23 cellular contexts compared by ENCODE assay signal in the genomic region with DNA sequence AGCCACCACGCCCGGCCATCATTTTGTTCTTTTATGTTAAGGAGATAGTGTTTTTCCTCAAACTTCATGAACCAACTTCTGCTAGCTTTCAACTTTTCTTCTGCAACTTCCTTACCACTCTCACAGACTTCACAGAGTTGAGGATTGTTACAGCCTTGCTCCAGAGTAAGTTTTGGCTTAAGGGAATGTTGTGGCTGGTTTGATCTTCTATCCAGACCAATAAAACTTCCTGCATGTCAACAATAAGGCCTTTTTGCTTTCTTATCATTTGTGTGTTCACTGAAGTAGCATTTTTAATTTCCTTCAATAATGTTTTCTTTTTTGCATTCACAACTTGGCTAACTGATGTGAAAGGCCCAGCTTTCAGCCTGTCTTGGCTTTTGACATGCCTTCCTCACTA. TPM values are rescaled to one million over a fixed set of nuclear protein-coding genes. Genes with fewer than 3 reads are reported as not detected.
DNase-seq lines count a peak whose midpoint lies in the region; ATAC-seq, FAIRE-seq and TF ChIP-seq lines count a peak whose summit lies in the region.
"Had no signal": no experiment of that assay in that cellular context is flagged by ENCODE, and none has a peak within 500 bp of the region (broad histone marks: within the 10 kb centered on the region; RNA-seq: fewer than 3 reads in every experiment).

No MANE protein-coding gene starts in this region.

- H3K27me3 Mint-ChIP-seq in progenitor cell of endocrine pancreas: no peaks in the 10 kb centered on the region
- peaks cover 3% of the 10 kb centered on the region for H3K27me3 Mint-ChIP-seq in activated T-cell treated with anti-CD3 and anti-CD28 coated beads, Interleukin-2, amount 50 U/mL, for 4 hours (ENCODE audit: low read depth)
- H3K27me3 Mint-ChIP-seq: CD4-positive, alpha-beta memory T cell; CD4-positive, CD25-positive, alpha-beta regulatory T cell had no signal

- FAIRE-seq in GM19239 (lab: Jason Lieb, UNC): peak; percentile 51
- FAIRE-seq: A204.1, D721Med, G401.6, GM12891 had no signal

- no peaks in the 10 kb centered on the region for H3K4me1 Mint-ChIP-seq in progenitor cell of endocrine pancreas (ENCODE audit: low read depth)
- H3K4me1 Mint-ChIP-seq in activated T-cell treated with anti-CD3 and anti-CD28 coated beads, Interleukin-2, amount 50 U/mL, for 4 hours (ENCODE audit: low read depth): peaks cover 10% of the 10 kb centered on the region
- H3K4me1 Mint-ChIP-seq: CD4-positive, alpha-beta memory T cell; CD4-positive, CD25-positive, alpha-beta regulatory T cell; CD8-positive, alpha-beta memory T cell had no signal

- no peaks in the 10 kb centered on the region for H3K36me3 Mint-ChIP-seq in progenitor cell of endocrine pancreas (ENCODE audit: insufficient read depth)
- H3K36me3 Mint-ChIP-seq in activated T-cell treated with anti-CD3 and anti-CD28 coated beads, Interleukin-2, amount 50 U/mL, for 4 hours (ENCODE audit: insufficient read depth): no peaks in the 10 kb centered on the region
- H3K36me3 Mint-ChIP-seq: CD4-positive, alpha-beta memory T cell; CD4-positive, CD25-positive, alpha-beta regulatory T cell; CD8-positive, alpha-beta memory T cell had no signal

- DNase-seq in GM19239 (ENCODE audit: insufficient read length, low spot score): no peak
- DNase-seq in SK-MEL-5 (ENCODE audit: low read depth, low spot score): peak; percentile 61
- DNase-seq in astrocyte of the hippocampus (ENCODE audit: low read depth, low spot score): peak; percentile 32
- DNase-seq in progenitor cell of endocrine pancreas (ENCODE audit: low spot score, unreplicated experiment): no peak
- DNase-seq in activated effector memory CD4-positive, alpha-beta T cell treated with anti-CD3 and anti-CD28 coated beads, Interleukin-2, amount 50 U/mL, for 16 hours: no peak
- DNase-seq in stimulated activated naive CD8-positive, alpha-beta T cell treated with anti-CD3 and anti-CD28 coated beads, Interleukin-15, Interleukin-2, amounts not matched to agents 100 U/mL and 50 U/mL, for 24 hours: no peak
- no peak for DNase-seq in activated T-cell treated with anti-CD3 and anti-CD28 coated beads, Interleukin-2, amount 50 U/mL, for 4 hours
- DNase-seq: 8988T; ACHN; BE2C; C1 segment of cervical spinal cord; Caco-2; Calu3; CD4-positive, alpha-beta memory T cell; CD4-positive, CD25-positive, alpha-beta regulatory T cell; CD8-positive, alpha-beta memory T cell; DMS79 treated with DMSO at 0.1 percent for 48 hours; GF-D8 had no signal

- H3K27ac Mint-ChIP-seq in progenitor cell of endocrine pancreas: no peak overlapping the region
- H3K27ac Mint-ChIP-seq: CD4-positive, alpha-beta memory T cell; CD8-positive, alpha-beta memory T cell had no signal

- no peak for TF ChIP-seq CTCF in progenitor cell of endocrine pancreas (IDR thresholded peaks at IDR 0.05; ENCODE audit: unreplicated experiment)

- in situ Hi-C loops in SK-MEL-5 (cut with HindIII; ENCODE audit: low pct_unique_long_range_greater_than_20kb, low sequenced_read_pairs): no loop called here

- no peak for ATAC-seq in stimulated activated naive CD8-positive, alpha-beta T cell treated with anti-CD3 and anti-CD28 coated beads, Interleukin-15, Interleukin-2, amounts not matched to agents 100 U/mL and 50 U/mL, for 24 hours
- no peak for ATAC-seq in activated T-cell treated with anti-CD3 and anti-CD28 coated beads, Interleukin-2, amount 50 U/mL, for 4 hours

- no peaks in the 10 kb centered on the region for H3K9me3 Mint-ChIP-seq in progenitor cell of endocrine pancreas (ENCODE audit: low read depth)
- H3K9me3 Mint-ChIP-seq in activated T-cell treated with anti-CD3 and anti-CD28 coated beads, Interleukin-2, amount 50 U/mL, for 4 hours: no peaks in the 10 kb centered on the region
- H3K9me3 Mint-ChIP-seq: CD4-positive, alpha-beta memory T cell; CD8-positive, alpha-beta memory T cell had no signal

- no peak overlapping the region for H3K4me3 Mint-ChIP-seq in progenitor cell of endocrine pancreas (ENCODE audit: low read depth)
- no peak overlapping the region for H3K4me3 Mint-ChIP-seq in activated T-cell treated with anti-CD3 and anti-CD28 coated beads, Interleukin-2, amount 50 U/mL, for 4 hours
- H3K4me3 Mint-ChIP-seq: CD14-positive monocyte; CD4-positive, alpha-beta memory T cell; CD4-positive, CD25-positive, alpha-beta regulatory T cell; CD8-positive, alpha-beta memory T cell had no signal

RNA-seq across cellular contexts. Expression of gene TET2, which starts 12.7 kb away (rescaled TPM):
- total RNA-seq in SK-MEL-5 (2014; rRNA removed; shearing (Covaris generic)): 5.4 and 5.6 TPM in 2 replicates
- 1.8 and 3.0 TPM in 2 replicates for polyA plus RNA-seq in SK-MEL-5 (2015; cell fraction: cytosol; rRNA removed)
- 7.6 and 11.2 TPM in 2 replicates for polyA plus RNA-seq in SK-MEL-5 (2015; cell fraction: nucleus; rRNA removed)
- total RNA-seq in progenitor cell of endocrine pancreas: 37.2 and 38.2 TPM in 2 replicates
- 10 to 100 TPM; 30.0 to 38.3 (median 35.7) TPM for total RNA-seq in activated T-cell treated with anti-CD3 and anti-CD28 coated beads, Interleukin-2, amount 50 U/mL, for 4 hours

Comparison
In these comparisons a context has a peak if more than half of its experiments do, and no peak if none do; other contexts are left out.
1. DNase-seq: peak in SK-MEL-5 (single experiment) and astrocyte of the hippocampus (single experiment); none in GM19239 (single experiment), progenitor cell of endocrine pancreas (single experiment), activated effector memory CD4-positive, alpha-beta T cell treated with anti-CD3 and anti-CD28 coated beads, Interleukin-2, amount 50 U/mL, for 16 hours (single experiment), stimulated activated naive CD8-positive, alpha-beta T cell treated with anti-CD3 and anti-CD28 coated beads, Interleukin-15, Interleukin-2, amounts not matched to agents 100 U/mL and 50 U/mL, for 24 hours (single experiment) and activated T-cell treated with anti-CD3 and anti-CD28 coated beads, Interleukin-2, amount 50 U/mL, for 4 hours (single experiment).